Comparison of ENCODE assay signal across 19 cellular contexts in genomic region chr21:39849014-39849655, GRCh38. TPM values are rescaled to one million over a fixed set of nuclear protein-coding genes. Genes with fewer than 3 reads are reported as not detected.
DNase-seq lines count a peak whose midpoint lies in the region; ATAC-seq and TF ChIP-seq lines count a peak whose summit lies in the region.
"Had no signal": no experiment of that assay in that cellular context is flagged by ENCODE, and none has a peak within 500 bp of the region (broad histone marks: within the 10 kb centered on the region; RNA-seq: fewer than 3 reads in every experiment).

No MANE protein-coding gene starts in this region.

- CTCF ChIA-PET in BJ (lab: Yijun Ruan, JAX): no interaction called here

- no peak overlapping the region for H3K27ac Mint-ChIP-seq in endodermal cell
- H3K27ac Mint-ChIP-seq in nephron: peak overlapping the region in 2 of 3 experiments; percentile 28 to 30
- H3K27ac Mint-ChIP-seq: CD8-positive, alpha-beta memory T cell had no signal

- 94 to 95% methylated on average over 6 to 10 of the region's 10 CpGs for WGBS in endodermal cell (ENCODE audit: insufficient coverage in 1 of 2, insufficient read length in 1 of 2), 2 experiments

- H3K4me1 ChIP-seq in SJCRH30 (peaks cover 65% of the 10 kb centered on the region), endodermal cell (ENCODE audit: control insufficient read depth, insufficient read depth, low read length) (peaks cover 16% of the 10 kb centered on the region)
- H3K4me1 ChIP-seq: A549 had no signal

- H3K36me3 Mint-ChIP-seq in endodermal cell (ENCODE audit: low read depth): no peaks in the 10 kb centered on the region
- H3K36me3 Mint-ChIP-seq in nephron (ENCODE audit: low read depth): no peaks in the 10 kb centered on the region
- H3K36me3 Mint-ChIP-seq: CD8-positive, alpha-beta memory T cell had no signal

- no peaks in the 10 kb centered on the region for H3K27me3 ChIP-seq in BJ (ENCODE audit: control insufficient read depth, insufficient read depth, low read length)
- no peaks in the 10 kb centered on the region for H3K27me3 ChIP-seq in SJCRH30
- H3K27me3 ChIP-seq in endodermal cell (ENCODE audit: control insufficient read depth, insufficient read depth, low read length, poor library complexity, severe bottlenecking): no peaks in the 10 kb centered on the region

- H3K9me3 Mint-ChIP-seq in endodermal cell: peaks cover 5% of the 10 kb centered on the region
- peaks cover 2% of the 10 kb centered on the region for H3K9me3 Mint-ChIP-seq in nephron

- H3K27ac ChIP-seq in SJCRH30 (peak overlapping the region; percentile 98), endodermal cell (ENCODE audit: low read depth, low read length) (no peak overlapping the region), coronary artery (no peak overlapping the region)
- H3K27ac ChIP-seq: A549, RWPE1 had no signal

- H3K27me3 Mint-ChIP-seq in endodermal cell (ENCODE audit: insufficient read depth) (peaks cover 31% of the 10 kb centered on the region), nephron (ENCODE audit: low read depth) (peaks cover 21% of the 10 kb centered on the region)

- ATAC-seq in HG02885 (IDR thresholded peaks at IDR 0.05; ENCODE audit: poor library complexity, unreplicated experiment): no peak
- ATAC-seq: A549, K562, PC-3 had no signal

- H3K9me3 ChIP-seq in SJCRH30 (replicated peaks) (no peaks in the 10 kb centered on the region), endodermal cell (ENCODE audit: control insufficient read depth, low read length) (no peaks in the 10 kb centered on the region)
- H3K9me3 ChIP-seq: A549 had no signal

- TF ChIP-seq CTCF in BJ (IDR thresholded peaks at IDR 0.05; ENCODE audit: insufficient read depth, low read depth, low read length): no peak
- TF ChIP-seq CTCF in endodermal cell (conservative IDR thresholded peaks at IDR 0.05): no peak
- no peak for TF ChIP-seq CTCF in nephron (IDR thresholded peaks at IDR 0.05; ENCODE audit: unreplicated experiment in 3 of 3)
- no peak for TF ChIP-seq CTCF in coronary artery (IDR thresholded peaks at IDR 0.05)

- peak; percentile 34 for DNase-seq in BJ (ENCODE audit: low read depth)
- DNase-seq in SJCRH30: no peak
- DNase-seq in endodermal cell: peak; percentile 20
- DNase-seq in LoVo (ENCODE audit: low spot score): no peak
- no peak for DNase-seq in coronary artery (ENCODE audit: low spot score)
- DNase-seq in DMS 273 treated with DMSO at 0.1 percent for 48 hours (lab: John Stamatoyannopoulos, UW): no peak
- DNase-seq: C1 segment of cervical spinal cord; CD8-positive, alpha-beta memory T cell; MV-4-11; NCI-H1436; NCI-H1930; NCI-H526; PC-3; SIG-M5 had no signal

- H3K36me3 ChIP-seq in BJ (ENCODE audit: control insufficient read depth, insufficient read depth, low read length) (no peaks in the 10 kb centered on the region), SJCRH30 (no peaks in the 10 kb centered on the region), endodermal cell (ENCODE audit: control insufficient read depth, insufficient read depth, low read length) (no peaks in the 10 kb centered on the region)

- H3K4me3 Mint-ChIP-seq in endodermal cell (no peak overlapping the region), nephron (no peak overlapping the region)
- H3K4me3 Mint-ChIP-seq: CD8-positive, alpha-beta memory T cell had no signal

- no peak overlapping the region for H3K4me3 ChIP-seq in BJ (ENCODE audit: low read depth, low read length)
- H3K4me3 ChIP-seq in SJCRH30: no peak overlapping the region
- H3K4me3 ChIP-seq in endodermal cell (ENCODE audit: low read length): no peak overlapping the region
- no peak overlapping the region for H3K4me3 ChIP-seq in coronary artery
- H3K4me3 ChIP-seq: A549, K562 had no signal

- POLR2A ChIA-PET in BJ (lab: Charles Lee): no interaction called here

- H3K9ac ChIP-seq in endodermal cell (ENCODE audit: extremely low read depth, low read length, poor library complexity, severe bottlenecking): no peak overlapping the region

- H3K4me1 Mint-ChIP-seq in endodermal cell (peaks cover 26% of the 10 kb centered on the region), nephron (peaks cover 31% of the 10 kb centered on the region)
- H3K4me1 Mint-ChIP-seq: CD8-positive, alpha-beta memory T cell had no signal

RNA-seq across cellular contexts. Expression of gene PCP4, which starts 18.1 kb away (rescaled TPM):
- not detected in 2 replicates for polyA plus RNA-seq in BJ (2011; rRNA removed)
- not detected in 2 replicates for polyA minus RNA-seq in BJ (2011; rRNA and poly(A)+ RNA removed)
- 15.8 and 20.6 TPM in 2 replicates for total RNA-seq in SJCRH30 (2014; rRNA removed; shearing (Covaris generic))
- total RNA-seq in endodermal cell: under 1 TPM in 1 of 2 donors, not detected in 1; 0.44 TPM
- polyA plus RNA-seq in endodermal cell (2013, experiment 1 of 2): 2.1 TPM
- polyA plus RNA-seq in endodermal cell (2013, experiment 2 of 2): 2.8 TPM
- total RNA-seq: CD8-positive, alpha-beta memory T cell; K562; PC-3 had no signal
- polyA plus RNA-seq: A549; CD8-positive, alpha-beta memory T cell; K562 had no signal

Comparison
In these comparisons a context has a peak if more than half of its experiments do, and no peak if none do; other contexts are left out.
1. DNase-seq: peak in BJ (single experiment) and endodermal cell (single experiment); none in SJCRH30 (0 of 2), LoVo (single experiment), coronary artery (single experiment) and DMS 273 treated with DMSO at 0.1 percent for 48 hours (single experiment).
2. RNA of gene PCP4, which starts 18.1 kb away (total RNA-seq): 15.8 to 20.6 TPM in SJCRH30; 0.44 TPM in endodermal cell; every median in the first group is over 10 times any median in the second.